ENCODE assay signal across 17 cellular contexts in the genomic region with DNA sequence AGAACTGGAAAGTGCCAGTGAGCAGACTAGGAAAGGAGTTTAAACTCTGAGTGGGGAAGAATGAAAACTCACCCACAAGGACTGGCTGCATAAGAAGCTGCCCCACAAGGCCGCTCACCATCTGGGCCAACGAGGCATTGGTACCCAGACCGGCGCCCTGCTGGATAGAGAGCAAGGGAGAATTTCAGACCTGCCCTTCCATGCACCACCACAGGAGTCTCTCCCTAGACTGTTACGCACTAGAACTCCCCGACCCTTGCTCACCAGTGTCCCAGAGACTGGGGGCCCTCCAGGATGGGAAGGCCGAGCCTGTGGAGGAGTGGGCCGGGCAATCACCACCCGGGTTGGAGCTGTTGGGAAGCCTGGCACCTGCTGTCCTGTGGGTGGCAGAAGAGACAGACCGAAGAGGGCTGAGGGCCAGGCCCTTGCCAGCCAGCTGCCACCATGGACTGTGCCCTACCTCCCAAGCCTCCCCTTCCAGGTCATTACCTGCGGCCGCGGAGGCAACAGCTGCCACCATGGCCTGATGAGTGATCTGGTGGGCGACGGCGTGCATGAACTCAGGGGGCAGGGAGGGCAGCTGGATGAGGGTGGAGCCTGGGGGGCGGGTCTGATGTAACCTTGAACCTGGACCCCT.
"Had no signal": no experiment of that assay in that cellular context is flagged by ENCODE, and none has a peak within 500 bp of the region (broad histone marks: within the 10 kb centered on the region; RNA-seq: fewer than 3 reads in every experiment).

No MANE protein-coding gene starts in this region.

- H3K9me3 ChIP-seq: neutrophil, tibial nerve had no signal

- H3K9me3 Mint-ChIP-seq: activated naive CD4-positive, alpha-beta T cell treated with anti-CD3 and anti-CD28 coated beads for 36 hours; activated T-helper 2 cell treated with anti-CD3 and anti-CD28 coated beads, Interferon-gamma antibody, Interleukin-2, Interleukin-4, amounts not matched to agents 10 μg/mL and 5 μg/mL and 100 μg/mL, durations not matched to agents 14 hours and 24 hours and 36 hours; natural killer cell had no signal

- ATAC-seq: left cardiac atrium; stimulated activated naive CD8-positive, alpha-beta T cell treated with anti-CD3 and anti-CD28 coated beads, Interleukin-15, Interleukin-2, amounts not matched to agents 100 U/mL and 50 U/mL, for 24 hours had no signal

- DNase-seq: activated CD4-positive, alpha-beta T cell treated with anti-CD3 and anti-CD28 coated beads, Interleukin-2, amount 50 U/mL, for 1 hour; activated CD4-positive, CD25-positive, alpha-beta regulatory T cell treated with anti-CD3 and anti-CD28 coated beads, Interleukin-2, amount 50 U/mL, for 72 hours; activated naive CD4-positive, alpha-beta T cell treated with anti-CD3 and anti-CD28 coated beads for 36 hours; aorta; foreskin melanocyte; glutamatergic neuron; hippocampal formation; left cardiac atrium; natural killer cell; stimulated activated naive CD8-positive, alpha-beta T cell treated with anti-CD3 and anti-CD28 coated beads, Interleukin-15, Interleukin-2, amounts not matched to agents 100 U/mL and 50 U/mL, for 24 hours; T-helper 2 cell had no signal

- H3K4me3 ChIP-seq: coronary artery, lung, tibial nerve had no signal

- H3K4me3 Mint-ChIP-seq: activated naive CD4-positive, alpha-beta T cell treated with anti-CD3 and anti-CD28 coated beads for 36 hours; natural killer cell had no signal

- H3K27me3 ChIP-seq: neutrophil, tibial nerve had no signal

- H3K4me1 ChIP-seq: tibial nerve had no signal

- H3K27ac ChIP-seq: coronary artery, neutrophil, tibial nerve, VCaP had no signal

- H3K27ac Mint-ChIP-seq: activated naive CD4-positive, alpha-beta T cell treated with anti-CD3 and anti-CD28 coated beads for 36 hours; activated T-helper 2 cell treated with anti-CD3 and anti-CD28 coated beads, Interferon-gamma antibody, Interleukin-2, Interleukin-4, amounts not matched to agents 10 μg/mL and 5 μg/mL and 100 μg/mL, durations not matched to agents 14 hours and 24 hours and 36 hours had no signal
